Comparison of ENCODE assay signal across 19 cellular contexts in genomic region chr3:20046556-20046955, GRCh38. TPM values are rescaled to one million over a fixed set of nuclear protein-coding genes. Genes with fewer than 3 reads are reported as not detected.
DNase-seq lines count a peak whose midpoint lies in the region; ATAC-seq and TF ChIP-seq lines count a peak whose summit lies in the region.
"Had no signal": no experiment of that assay in that cellular context is flagged by ENCODE, and none has a peak within 500 bp of the region (broad histone marks: within the 10 kb centered on the region; RNA-seq: fewer than 3 reads in every experiment).

No MANE protein-coding gene starts in this region.

- peaks cover 64% of the 10 kb centered on the region for H3K79me2 ChIP-seq in Loucy (ENCODE audit: insufficient read depth, low read length)

- H3K36me3 ChIP-seq in Loucy (ENCODE audit: insufficient read depth, low read length): no peaks in the 10 kb centered on the region
- H3K36me3 ChIP-seq in uterus: no peaks in the 10 kb centered on the region
- H3K36me3 ChIP-seq: SJCRH30 had no signal

- no peak for TF ChIP-seq POLR2A in uterus (IDR thresholded peaks at IDR 0.05)

- H3F3A ChIP-seq in Loucy (ENCODE audit: low read depth): no peaks in the 10 kb centered on the region

- intact Hi-C loops in activated B cell treated with CpG ODN at 0.5 μM for 24 hours (cut with micrococcal nuclease): no loop called here
- intact Hi-C loops in uterus (cut with DNase I; ENCODE audit: low total_unique reads): loop anchor here (10.0 kb wide), 1 partner anchor 102 kb away; the partner anchor contains the start of gene RAB5A

- H3K4me1 Mint-ChIP-seq in activated T-cell treated with anti-CD3 and anti-CD28 coated beads, Interleukin-2, amount 50 U/mL, for 72 hours (ENCODE audit: low read depth): peaks cover 81% of the 10 kb centered on the region
- peaks cover 86% of the 10 kb centered on the region for H3K4me1 Mint-ChIP-seq in activated B cell treated with CpG ODN at 0.5 μM for 24 hours

- no peaks in the 10 kb centered on the region for H3K9me2 ChIP-seq in Loucy (replicated peaks; ENCODE audit: low read depth, low read length)

- CTCF ChIA-PET in activated B cell treated with CpG ODN at 0.5 μM for 24 hours (lab: Charles Lee): no interaction called here

- TF ChIP-seq CTCF in Loucy (conservative IDR thresholded peaks at IDR 0.05; ENCODE audit: low read length): no peak
- TF ChIP-seq CTCF in activated B cell treated with CpG ODN at 0.5 μM for 24 hours (IDR thresholded peaks at IDR 0.05): no peak
- no peak for TF ChIP-seq CTCF in uterus (IDR thresholded peaks at IDR 0.05)

- no peak overlapping the region for H3K4me3 Mint-ChIP-seq in activated T-cell treated with anti-CD3 and anti-CD28 coated beads, Interleukin-2, amount 50 U/mL, for 72 hours
- no peak overlapping the region for H3K4me3 Mint-ChIP-seq in activated B cell treated with CpG ODN at 0.5 μM for 24 hours

- peaks cover 34% of the 10 kb centered on the region for H3K4me1 ChIP-seq in Loucy (ENCODE audit: insufficient read depth, low read length, poor library complexity, severe bottlenecking)
- H3K4me1 ChIP-seq in uterus: peaks cover 0 to 16% of the 10 kb centered on the region in 2 donors

- H3K27me3 ChIP-seq in Loucy (ENCODE audit: insufficient read depth, low read length, poor library complexity, severe bottlenecking) (no peaks in the 10 kb centered on the region), uterus (no peaks in the 10 kb centered on the region)
- H3K27me3 ChIP-seq: SJCRH30 had no signal

- peaks cover 13% of the 10 kb centered on the region for H4K20me1 ChIP-seq in Loucy (ENCODE audit: insufficient read depth, low read length, poor library complexity, severe bottlenecking)

- no peak overlapping the region for H2AFZ ChIP-seq in Loucy (ENCODE audit: low read length)

- no peaks in the 10 kb centered on the region for H3K9me3 ChIP-seq in Loucy (ENCODE audit: insufficient read depth, low read depth, low read length)
- H3K9me3 ChIP-seq in uterus: no peaks in the 10 kb centered on the region
- H3K9me3 ChIP-seq: SJCRH30 had no signal

- DNase-seq in activated T-cell treated with anti-CD3 and anti-CD28 coated beads, Interleukin-2, amount 50 U/mL, for 72 hours: no peak
- DNase-seq in activated T-cell treated with anti-CD3 and anti-CD28 coated beads for 4 hours (no peak), activated B cell treated with CpG ODN at 0.5 μM for 24 hours (no peak), uterus (no peak), GDM1 (lab: John Stamatoyannopoulos, UW) (no peak)
- DNase-seq: C1 segment of cervical spinal cord, COR-L47, DMS153, GOT3, KBM-7, NCI-H1092, NCI-H1694, NCI-H526 treated with DMSO at 0.1 percent for 48 hours, SJCRH30 had no signal

- H3K4me2 ChIP-seq in Loucy (ENCODE audit: low read depth, low read length, poor library complexity, severe bottlenecking): peak overlapping the region; percentile 36

- H3K36me3 Mint-ChIP-seq in activated T-cell treated with anti-CD3 and anti-CD28 coated beads, Interleukin-2, amount 50 U/mL, for 72 hours (ENCODE audit: insufficient read depth in 2 of 2): no peaks in the 10 kb centered on the region
- H3K36me3 Mint-ChIP-seq in activated B cell treated with CpG ODN at 0.5 μM for 24 hours (ENCODE audit: low read depth): no peaks in the 10 kb centered on the region

- H3K27ac ChIP-seq in uterus: peak overlapping the region; percentile 51 to 66
- H3K27ac ChIP-seq: RWPE1, SJCRH30 had no signal

- peak overlapping the region; percentile 33 for H3K27ac Mint-ChIP-seq in activated T-cell treated with anti-CD3 and anti-CD28 coated beads, Interleukin-2, amount 50 U/mL, for 72 hours
- H3K27ac Mint-ChIP-seq in activated B cell treated with CpG ODN at 0.5 μM for 24 hours: peak overlapping the region; percentile 41

- H3K9ac ChIP-seq in Loucy (ENCODE audit: low read depth, low read length, poor library complexity, severe bottlenecking): no peak overlapping the region

- no peak overlapping the region for H3K4me3 ChIP-seq in Loucy (ENCODE audit: low read length, poor library complexity, severe bottlenecking)
- no peak overlapping the region for H3K4me3 ChIP-seq in uterus
- H3K4me3 ChIP-seq: SJCRH30 had no signal

- no peaks in the 10 kb centered on the region for H3K27me3 Mint-ChIP-seq in activated T-cell treated with anti-CD3 and anti-CD28 coated beads, Interleukin-2, amount 50 U/mL, for 72 hours (ENCODE audit: low read depth)
- no peaks in the 10 kb centered on the region for H3K27me3 Mint-ChIP-seq in activated B cell treated with CpG ODN at 0.5 μM for 24 hours

- H3K9me3 Mint-ChIP-seq in activated T-cell treated with anti-CD3 and anti-CD28 coated beads, Interleukin-2, amount 50 U/mL, for 72 hours: no peaks in the 10 kb centered on the region
- no peaks in the 10 kb centered on the region for H3K9me3 Mint-ChIP-seq in activated B cell treated with CpG ODN at 0.5 μM for 24 hours

- POLR2A ChIA-PET in activated B cell treated with CpG ODN at 0.5 μM for 24 hours (lab: Charles Lee): interaction anchor here (0.9 kb wide), 1 partner anchor 100 kb away, joined by 3 read pairs; no protein-coding TSS in a partner anchor

- ATAC-seq in activated T-cell treated with anti-CD3 and anti-CD28 coated beads, Interleukin-2, amount 50 U/mL, for 72 hours (replicated peaks in 1 of 2): no peak
- ATAC-seq in activated B cell treated with CpG ODN at 0.5 μM for 24 hours (ENCODE audit: low read depth) (no peak), esophagus mucosa (no peak)

RNA-seq across cellular contexts. Expression of gene KAT2B, which starts 6.3 kb away (rescaled TPM):
- total RNA-seq in activated T-cell treated with anti-CD3 and anti-CD28 coated beads, Interleukin-2, amount 50 U/mL, for 72 hours: 10 to 100 TPM; 26.7 to 37.3 TPM
- total RNA-seq in activated B cell treated with CpG ODN at 0.5 μM for 24 hours (35.9 and 36.8 TPM in 2 replicates), uterus (10 to 100 TPM; 12.8 to 52.1 (median 35.2) TPM), esophagus mucosa (30.7 TPM)

RNA-seq across cellular contexts. Expression of gene PP2D1, which starts 34.5 kb away (rescaled TPM):
- total RNA-seq in activated T-cell treated with anti-CD3 and anti-CD28 coated beads, Interleukin-2, amount 50 U/mL, for 72 hours: not detected
- total RNA-seq in activated B cell treated with CpG ODN at 0.5 μM for 24 hours: not detected in 2 replicates
- not detected for total RNA-seq in uterus
- total RNA-seq in esophagus mucosa: not detected
- total RNA-seq: M059J, PC-3, SJCRH30 had no signal
